25 cellular contexts compared by ENCODE assay signal in genomic region chr12:74321381-74321780, GRCh38.
"Had no signal": no experiment of that assay in that cellular context is flagged by ENCODE, and none has a peak within 500 bp of the region (broad histone marks: within the 10 kb centered on the region; RNA-seq: fewer than 3 reads in every experiment).

No MANE protein-coding gene starts in this region.

- H3K4me2 ChIP-seq: KMS-11 had no signal

- H3K36me3 ChIP-seq: brain microvascular endothelial cell had no signal

- H3K9ac ChIP-seq: KMS-11 had no signal

- H3K27ac ChIP-seq: brain microvascular endothelial cell, KMS-11, RWPE1 had no signal

- ATAC-seq: activated T-cell treated with anti-CD3 and anti-CD28 coated beads, Interleukin-2, amount 50 U/mL, for 72 hours; Panc1 had no signal

- FAIRE-seq: TTC549 had no signal

- DNase-seq: activated CD4-positive, alpha-beta memory T cell treated with anti-CD3 and anti-CD28 coated beads, Interleukin-2, amount 10 ng/mL, durations not matched to agents 7 days and 5 days; activated CD4-positive, alpha-beta T cell treated with anti-CD3 and anti-CD28 coated beads, Interleukin-2, amount 50 U/mL, for 1 hour; activated CD4-positive, CD25-positive, alpha-beta regulatory T cell; activated CD8-positive, alpha-beta memory T cell treated with anti-CD3 and anti-CD28 coated beads, Interleukin-2, amount 50 U/mL, for 4 hours; activated gamma-delta T cell treated with Interleukin-2 at 50 U/mL for 16 hours; activated naive CD4-positive, alpha-beta T cell treated with anti-CD3 and anti-CD28 coated beads, Interleukin-2, amount 10 ng/mL, durations not matched to agents 7 days and 5 days; activated naive CD8-positive, alpha-beta T cell treated with anti-CD3 and anti-CD28 coated beads for 36 hours; activated T-cell treated with anti-CD3 and anti-CD28 coated beads, Interleukin-2, amount 50 U/mL, for 72 hours; brain microvascular endothelial cell; cerebellar nuclear complex; NCI-H1092; NCI-H1436; NCI-H1694 treated with DMSO at 0.1 percent for 48 hours; NCI-H2029 treated with DMSO at 0.1 percent for 48 hours; NCI-H345; NCI-H510A; NCI-H526 treated with DMSO at 0.1 percent for 48 hours; NK-92 treated with Interleukin-12 subunit alpha and Interleukin-12 subunit beta, amount 100 ng/mL, for 24 hours; OCI-M1; SHP77 treated with DMSO at 0.1 percent for 48 hours; T1000 had no signal

- H3K27me3 ChIP-seq: brain microvascular endothelial cell had no signal
